Comparison of ENCODE assay signal across 12 cellular contexts in the genomic region with DNA sequence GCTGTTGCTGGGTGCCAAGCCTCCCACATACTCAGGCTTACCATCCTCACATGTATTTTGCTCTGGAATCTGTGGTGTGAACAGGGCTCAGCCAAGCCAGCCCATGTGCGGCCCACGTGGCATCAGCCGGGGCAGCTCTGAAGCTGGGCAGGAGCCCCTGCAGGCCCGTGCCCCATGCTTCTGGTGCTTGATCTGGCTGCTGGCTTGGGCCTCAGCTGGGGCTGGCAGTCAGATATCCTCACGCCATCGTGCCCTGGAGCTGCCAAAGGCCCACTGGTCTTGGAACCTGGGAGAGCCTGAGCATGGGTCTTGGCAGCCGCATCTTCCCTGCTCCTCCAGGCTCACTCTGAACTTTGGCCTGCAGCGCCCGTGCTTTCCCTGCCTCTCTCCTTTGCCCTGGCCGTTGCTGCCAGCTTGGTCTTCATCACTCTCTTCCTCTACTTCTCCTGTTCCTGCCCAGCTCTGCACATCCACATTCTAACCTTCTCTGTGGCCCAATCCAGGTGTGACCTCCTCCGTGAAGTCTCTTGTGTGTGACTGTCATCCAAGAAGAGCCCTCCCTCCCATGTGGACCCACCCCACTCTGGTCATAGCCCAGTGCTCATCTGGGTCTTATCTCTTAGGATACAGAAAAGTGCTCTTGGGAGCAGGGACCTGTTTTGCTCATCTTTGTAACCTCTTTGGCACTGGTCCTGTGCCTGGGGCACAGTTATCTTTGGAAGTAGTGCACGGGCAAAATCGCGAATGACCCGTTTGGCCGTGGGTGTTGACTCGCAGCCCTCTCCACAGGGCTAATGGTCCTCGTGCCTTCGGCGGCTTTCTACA.
"Had no signal": no experiment of that assay in that cellular context is flagged by ENCODE, and none has a peak within 500 bp of the region (broad histone marks: within the 10 kb centered on the region; RNA-seq: fewer than 3 reads in every experiment).

No MANE protein-coding gene starts in this region.

- H3K27me3 ChIP-seq: cardiac muscle cell, gastroesophageal sphincter, spleen had no signal

- H3K9me3 Mint-ChIP-seq: activated naive CD8-positive, alpha-beta T cell treated with anti-CD3 and anti-CD28 coated beads, Interleukin-2, amount 50 U/mL, for 24 hours; stimulated activated naive B cell treated with anti-CD40 and anti-IgM and Interleukin-4, amounts not matched to agents 10 μg/mL and 1 μg/mL and 100 μg/mL, for 72 hours; type B pancreatic cell had no signal

- H3K36me3 Mint-ChIP-seq: stimulated activated naive B cell treated with anti-CD40 and anti-IgM and Interleukin-4, amounts not matched to agents 10 μg/mL and 1 μg/mL and 100 μg/mL, for 72 hours had no signal

- H3K36me3 ChIP-seq: cardiac muscle cell had no signal

- H3K27ac ChIP-seq: cardiac muscle cell, gastroesophageal sphincter, left ventricle myocardium inferior had no signal

- H3K27ac Mint-ChIP-seq: activated naive CD8-positive, alpha-beta T cell treated with anti-CD3 and anti-CD28 coated beads, Interleukin-2, amount 50 U/mL, for 24 hours; stimulated activated naive B cell treated with anti-CD40 and anti-IgM and Interleukin-4, amounts not matched to agents 10 μg/mL and 1 μg/mL and 100 μg/mL, for 72 hours; type B pancreatic cell had no signal

- H3K4me3 Mint-ChIP-seq: activated naive CD8-positive, alpha-beta T cell treated with anti-CD3 and anti-CD28 coated beads, Interleukin-2, amount 50 U/mL, for 24 hours; stimulated activated naive B cell treated with anti-CD40 and anti-IgM and Interleukin-4, amounts not matched to agents 10 μg/mL and 1 μg/mL and 100 μg/mL, for 72 hours; type B pancreatic cell had no signal

- H3K9me3 ChIP-seq: gastroesophageal sphincter, left ventricle myocardium inferior, spleen had no signal

- DNase-seq: activated CD4-positive, alpha-beta T cell treated with anti-CD3 and anti-CD28 coated beads, Interleukin-2, amount 50 U/mL, for 4 hours; activated effector memory CD4-positive, alpha-beta T cell treated with anti-CD3 and anti-CD28 coated beads, Interleukin-2, amount 50 U/mL, for 16 hours; activated naive CD8-positive, alpha-beta T cell treated with anti-CD3 and anti-CD28 coated beads, Interleukin-2, amount 50 U/mL, for 24 hours; activated T-cell treated with anti-CD3 and anti-CD28 coated beads, Interleukin-2, amount 50 U/mL, for 1 hour; effector memory CD4-positive, alpha-beta T cell; left ventricle myocardium inferior; spleen; stimulated activated CD4-positive, alpha-beta T cell treated with anti-CD3 and anti-CD28 coated beads, Interleukin-1b, Interleukin-23, amount 100 ng/mL, for 48 hours; stimulated activated naive B cell treated with anti-CD40 and anti-IgM and Interleukin-4, amounts not matched to agents 10 μg/mL and 1 μg/mL and 100 μg/mL, for 72 hours had no signal

- H3K27me3 Mint-ChIP-seq: activated naive CD8-positive, alpha-beta T cell treated with anti-CD3 and anti-CD28 coated beads, Interleukin-2, amount 50 U/mL, for 24 hours; type B pancreatic cell had no signal

- H3K4me3 ChIP-seq: cardiac muscle cell, gastroesophageal sphincter, left ventricle myocardium inferior, spleen had no signal

- ATAC-seq: activated naive CD8-positive, alpha-beta T cell treated with anti-CD3 and anti-CD28 coated beads, Interleukin-2, amount 50 U/mL, for 24 hours; gastroesophageal sphincter; stimulated activated naive B cell treated with anti-CD40 and anti-IgM and Interleukin-4, amounts not matched to agents 10 μg/mL and 1 μg/mL and 100 μg/mL, for 72 hours had no signal
